In genomic region chr14:50015708-50016107, GRCh38 we compare ENCODE assay signal across 18 cellular contexts.
DNase-seq lines count a peak whose midpoint lies in the region; ATAC-seq and TF ChIP-seq lines count a peak whose summit lies in the region.
"Had no signal": no experiment of that assay in that cellular context is flagged by ENCODE, and none has a peak within 500 bp of the region (broad histone marks: within the 10 kb centered on the region; RNA-seq: fewer than 3 reads in every experiment).

No MANE protein-coding gene starts in this region.

- DNase-seq in stimulated activated naive CD8-positive, alpha-beta T cell treated with anti-CD3 and anti-CD28 coated beads, Interleukin-15, amount 100 ng/mL, for 72 hours = no peak
- DNase-seq in stimulated activated naive CD8-positive, alpha-beta T cell treated with anti-CD3 and anti-CD28 coated beads, Interleukin-15, Interleukin-2, amounts not matched to agents 100 U/mL and 50 U/mL, for 24 hours = no peak
- DNase-seq in Panc1 (ENCODE audit: low read depth, low spot score) (no peak), immature natural killer cell (no peak), type B pancreatic cell (ENCODE audit: extremely low spot score, unreplicated experiment) (no peak), NCI-H187 (lab: John Stamatoyannopoulos, UW) (no peak)
- DNase-seq in activated effector memory CD4-positive, alpha-beta T cell treated with anti-CD3 and anti-CD28 coated beads, Interleukin-2, amount 50 U/mL, for 16 hours = no peak
- DNase-seq: CD8-positive, alpha-beta memory T cell; DND-41; GDM1; KBM-7; NCI-H1436 treated with DMSO at 0.1 percent for 48 hours; NCI-H2081; NCI-H510A; PC-9 had no signal

- intact Hi-C loops in Panc1 (cut with micrococcal nuclease; ENCODE audit: unreplicated experiment) = no loop called here

- peak overlapping the region; percentile 49 for H3K27ac ChIP-seq in Panc1 (ENCODE audit: low read length)
- H3K27ac ChIP-seq: SJSA1 had no signal

- H3K27me3 ChIP-seq in Panc1 (ENCODE audit: control insufficient read depth, insufficient read depth, low read length) = no peaks in the 10 kb centered on the region
- H3K27me3 ChIP-seq: SJSA1 had no signal

- H3K36me3 Mint-ChIP-seq in immature natural killer cell (peaks cover 13 to 30% (median 17%) of the 10 kb centered on the region in 3 donors), type B pancreatic cell (no peaks in the 10 kb centered on the region)

- H3K27me3 Mint-ChIP-seq in stimulated activated naive CD8-positive, alpha-beta T cell treated with anti-CD3 and anti-CD28 coated beads, Interleukin-15, amount 100 ng/mL, for 72 hours = no peaks in the 10 kb centered on the region
- peaks cover 0 to 2% (median 1%) of the 10 kb centered on the region in 3 donors for H3K27me3 Mint-ChIP-seq in immature natural killer cell (ENCODE audit: low read depth in 3 of 3)
- H3K27me3 Mint-ChIP-seq in type B pancreatic cell = no peaks in the 10 kb centered on the region
- H3K27me3 Mint-ChIP-seq: B cell; CD8-positive, alpha-beta memory T cell had no signal

- in situ Hi-C loops in Panc1 (cut with HindIII; ENCODE audit: low pct_unique_long_range_greater_than_20kb, low sequenced_read_pairs) = no loop called here

- ATAC-seq in stimulated activated naive CD8-positive, alpha-beta T cell treated with anti-CD3 and anti-CD28 coated beads, Interleukin-15, amount 100 ng/mL, for 72 hours = peak; percentile 60
- no peak for ATAC-seq in stimulated activated naive CD8-positive, alpha-beta T cell treated with anti-CD3 and anti-CD28 coated beads, Interleukin-15, Interleukin-2, amounts not matched to agents 100 U/mL and 50 U/mL, for 24 hours
- no peak for ATAC-seq in Panc1
- ATAC-seq: GM12878 had no signal

- peak overlapping the region in 1 of 2 donors; percentile 81 for H3K27ac Mint-ChIP-seq in stimulated activated naive CD8-positive, alpha-beta T cell treated with anti-CD3 and anti-CD28 coated beads, Interleukin-15, amount 100 ng/mL, for 72 hours
- peak overlapping the region in 4 of 6 donors; percentile 46 to 86 (median 62) for H3K27ac Mint-ChIP-seq in immature natural killer cell
- no peak overlapping the region for H3K27ac Mint-ChIP-seq in type B pancreatic cell

- CTCF ChIA-PET in Panc1 (lab: Charles Lee) = no interaction called here

- H3K9me3 Mint-ChIP-seq in stimulated activated naive CD8-positive, alpha-beta T cell treated with anti-CD3 and anti-CD28 coated beads, Interleukin-15, amount 100 ng/mL, for 72 hours = peaks cover 16 to 17% of the 10 kb centered on the region in 2 donors
- H3K9me3 Mint-ChIP-seq in immature natural killer cell = peaks cover 0 to 6% (median 0%) of the 10 kb centered on the region in 6 donors
- peaks cover 16% of the 10 kb centered on the region for H3K9me3 Mint-ChIP-seq in type B pancreatic cell

- H3K4me1 Mint-ChIP-seq in stimulated activated naive CD8-positive, alpha-beta T cell treated with anti-CD3 and anti-CD28 coated beads, Interleukin-15, amount 100 ng/mL, for 72 hours = peaks cover 49% of the 10 kb centered on the region
- peaks cover 6 to 7% of the 10 kb centered on the region in 2 donors for H3K4me1 Mint-ChIP-seq in immature natural killer cell
- H3K4me1 Mint-ChIP-seq in type B pancreatic cell (ENCODE audit: unreplicated experiment) = peaks cover 31% of the 10 kb centered on the region

- H3K4me3 Mint-ChIP-seq in stimulated activated naive CD8-positive, alpha-beta T cell treated with anti-CD3 and anti-CD28 coated beads, Interleukin-15, amount 100 ng/mL, for 72 hours = no peak overlapping the region
- H3K4me3 Mint-ChIP-seq in immature natural killer cell (no peak overlapping the region), type B pancreatic cell (no peak overlapping the region)
- H3K4me3 Mint-ChIP-seq: B cell; CD8-positive, alpha-beta memory T cell had no signal

- TF ChIP-seq CTCF in Panc1 (IDR thresholded peaks at IDR 0.05) = no peak
- no peak for TF ChIP-seq CTCF in type B pancreatic cell (conservative IDR thresholded peaks at IDR 0.05)

- BruUV-seq in Panc1 (replicated peaks; lab: Mats Ljungman, UMichigan) = no TSS peak

- POLR2A ChIA-PET in Panc1 (lab: Charles Lee) = no interaction called here

- H3K4me3 ChIP-seq in Panc1 (ENCODE audit: low read depth in 2 of 2, low read length in 2 of 2) = no peak overlapping the region
- H3K4me3 ChIP-seq: GM12878, PC-9, SJSA1 had no signal

- peaks cover 27% of the 10 kb centered on the region for H3K4me1 ChIP-seq in Panc1 (ENCODE audit: control insufficient read depth, insufficient read depth, low read length)
- H3K4me1 ChIP-seq: SJSA1 had no signal

- H3K9me3 ChIP-seq in Panc1 (ENCODE audit: control insufficient read depth, insufficient read depth, low read depth, low read length) = peaks cover 11% of the 10 kb centered on the region

- no peaks in the 10 kb centered on the region for H3K36me3 ChIP-seq in Panc1 (ENCODE audit: control insufficient read depth, insufficient read depth, low read length)
- H3K36me3 ChIP-seq: SJSA1 had no signal
